8 cellular contexts compared by ENCODE assay signal in the genomic region with DNA sequence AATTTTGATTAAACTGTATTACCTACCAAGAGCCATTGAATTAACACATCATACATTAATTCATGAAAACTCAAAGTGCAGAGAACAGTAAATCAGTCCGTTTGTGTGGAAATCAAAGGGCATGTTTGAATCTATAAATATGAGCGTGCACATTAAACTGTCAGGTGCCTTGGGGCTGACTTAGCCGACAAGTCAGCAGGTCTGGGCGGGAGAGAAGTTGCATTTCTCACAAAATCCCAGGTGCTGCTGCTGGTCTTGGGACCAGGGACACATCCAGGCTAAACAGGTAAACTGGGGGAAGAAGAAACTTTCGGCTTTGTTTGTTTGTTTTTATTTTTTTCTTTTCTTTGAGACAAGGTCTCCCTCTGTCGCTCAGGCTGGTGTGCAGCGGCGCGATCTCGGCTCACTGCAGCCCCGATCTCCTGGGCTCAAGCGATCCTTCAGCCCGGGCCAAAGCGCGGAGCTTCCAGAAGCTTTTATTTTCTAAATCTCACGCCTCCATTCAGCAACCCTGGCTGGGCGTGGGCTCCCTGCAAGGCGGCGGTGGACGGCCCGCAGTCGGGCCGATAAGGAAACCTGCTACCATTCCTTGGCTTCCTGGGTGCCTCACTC.
A peak's percentile ranks its signal among the peaks of the same experiment; 100 is the strongest.
DNase-seq lines count a peak whose midpoint lies in the region; ATAC-seq, FAIRE-seq and TF ChIP-seq lines count a peak whose summit lies in the region.

No MANE protein-coding gene starts in this region.

- no peaks in the 10 kb centered on the region for H3K27me3 ChIP-seq in bronchial epithelial cell (ENCODE audit: control insufficient read depth, insufficient read depth, low read length)
- no peaks in the 10 kb centered on the region for H3K27me3 ChIP-seq in suprapubic skin

- H3K4me1 ChIP-seq in suprapubic skin, result peaks cover 10% of the 10 kb centered on the region

- TF ChIP-seq CTCF in bronchial epithelial cell (IDR thresholded peaks at IDR 0.05; ENCODE audit: insufficient read depth, low read length, severe bottlenecking), result peak; percentile 48
- peak; percentile 14 to 24 for TF ChIP-seq CTCF in suprapubic skin (IDR thresholded peaks at IDR 0.05)

- peak overlapping the region; percentile 85 for H3K27ac ChIP-seq in suprapubic skin

- FAIRE-seq in bronchial epithelial cell (lab: Jason Lieb, UNC), result no peak

- TF ChIP-seq POLR2A in suprapubic skin (IDR thresholded peaks at IDR 0.05), result no peak

- H3K9me3 ChIP-seq in suprapubic skin, result peaks cover 4% of the 10 kb centered on the region

- no peaks in the 10 kb centered on the region for H3K36me3 ChIP-seq in bronchial epithelial cell (ENCODE audit: control insufficient read depth, insufficient read depth, low read length)
- no peaks in the 10 kb centered on the region for H3K36me3 ChIP-seq in suprapubic skin

- TF ChIP-seq EP300 in suprapubic skin (IDR thresholded peaks at IDR 0.05), result no peak

- H3K4me3 ChIP-seq in bronchial epithelial cell (ENCODE audit: low read depth, low read length), result peak overlapping the region; percentile 80
- peak overlapping the region; percentile 99 for H3K4me3 ChIP-seq in suprapubic skin

- ATAC-seq in GM19328 (IDR thresholded peaks at IDR 0.05; ENCODE audit: unreplicated experiment), result peak; percentile 37
- ATAC-seq in HG03196 (IDR thresholded peaks at IDR 0.05; ENCODE audit: unreplicated experiment), result peak; percentile 33
- peak; percentile 76 for ATAC-seq in left lobe of liver

- DNase-seq in DMS114 treated with DMSO at 0.1 percent for 48 hours (lab: John Stamatoyannopoulos, UW; ENCODE audit: unreplicated experiment) (peak; percentile 63), NCI-H774 (lab: John Stamatoyannopoulos, UW) (peak; percentile 62), bronchial epithelial cell (ENCODE audit: low read depth) (peak; percentile 59), left lobe of liver (ENCODE audit: low spot score) (no peak), suprapubic skin (ENCODE audit: low spot score in 2 of 2) (no peak), putamen (ENCODE audit: low spot score) (no peak)

- WGBS in suprapubic skin, result under 1% methylated on average over 23 of the region's 23 CpGs

Comparison
In these comparisons a context has a peak if more than half of its experiments do, and no peak if none do; other contexts are left out.
1. DNase-seq: peak in DMS114 treated with DMSO at 0.1 percent for 48 hours (single experiment), NCI-H774 (single experiment) and bronchial epithelial cell (single experiment); none in left lobe of liver (single experiment), suprapubic skin (0 of 2) and putamen (single experiment).
2. Peak in every context shown above with its lines, with median percentiles within 50 percentile points of each other: ATAC-seq.